ENCODE assay signal across 8 cellular contexts in the genomic region with DNA sequence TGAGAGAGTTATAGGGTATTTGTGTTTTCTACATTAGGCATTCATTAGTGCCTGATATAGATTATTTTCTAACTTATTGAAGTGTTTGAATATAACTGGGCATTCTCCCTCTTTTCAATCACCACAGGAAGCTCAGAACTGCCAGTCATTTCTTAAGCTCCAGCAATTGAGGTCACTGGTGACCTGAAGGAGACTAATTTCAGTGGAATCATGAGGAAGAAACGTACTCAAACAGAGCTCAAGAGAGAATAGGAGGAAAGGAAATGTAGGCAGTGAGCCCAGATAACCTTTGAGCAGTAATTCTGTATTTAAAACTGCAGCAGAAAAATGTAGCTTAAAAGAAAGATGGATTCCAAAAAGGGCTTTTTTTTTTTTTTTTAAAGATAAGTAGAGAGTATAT.
"Had no signal": no experiment of that assay in that cellular context is flagged by ENCODE, and none has a peak within 500 bp of the region (broad histone marks: within the 10 kb centered on the region; RNA-seq: fewer than 3 reads in every experiment).

No MANE protein-coding gene starts in this region.

- H3K27me3 Mint-ChIP-seq: IgD-negative memory B cell had no signal

- H3K9me3 Mint-ChIP-seq: H9 had no signal

- H3K4me1 Mint-ChIP-seq: GM23338, IgD-negative memory B cell had no signal

- H3K27ac Mint-ChIP-seq: GM23338, H9, IgD-negative memory B cell had no signal

- H3K4me3 ChIP-seq: GM23338 had no signal

- DNase-seq: H9, HCEC 1CT had no signal

- H3K4me2 ChIP-seq: GM23338 had no signal

- FAIRE-seq: H1, H54, HepG2, HTR-8/SVneo had no signal

- ATAC-seq: GM23338, HepG2 had no signal

- H2AFZ ChIP-seq: GM23338 had no signal

- H3K4me3 Mint-ChIP-seq: GM23338, H9, IgD-negative memory B cell had no signal

- H3K36me3 Mint-ChIP-seq: IgD-negative memory B cell had no signal
